ENCODE assay signal across 10 cellular contexts in the genomic region with DNA sequence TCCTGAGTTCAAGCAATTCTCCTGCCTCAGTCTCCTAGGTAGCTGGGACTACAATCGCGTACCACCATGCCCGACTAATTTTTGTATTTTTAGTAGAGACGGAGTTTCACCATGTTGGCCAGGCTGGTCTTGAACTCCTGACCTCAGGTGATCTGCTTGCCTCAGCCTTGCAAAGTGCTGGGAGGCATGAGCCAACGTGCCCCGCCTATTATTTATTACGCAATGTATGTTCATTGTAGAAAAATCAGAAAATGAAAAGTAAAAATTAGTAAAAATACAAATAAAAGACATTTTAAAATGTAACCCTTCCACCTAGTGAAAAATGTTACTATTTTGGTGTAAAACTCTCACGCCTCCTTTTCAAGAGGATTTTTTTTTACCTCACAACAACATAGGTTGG.
"Had no signal": no experiment of that assay in that cellular context is flagged by ENCODE, and none has a peak within 500 bp of the region (broad histone marks: within the 10 kb centered on the region; RNA-seq: fewer than 3 reads in every experiment).

No MANE protein-coding gene starts in this region.

- H3K4me1 ChIP-seq: HAP-1 had no signal

- H2AFZ ChIP-seq: GM23248, GM23338 had no signal

- H3K9ac ChIP-seq: GM23248 had no signal

- ATAC-seq: GM23338, HCT116 had no signal

- DNase-seq: GM23248, GOT3, H7, H9, HCEC 1CT, HFFc6 had no signal

- H3K9me3 ChIP-seq: HAP-1 had no signal

- FAIRE-seq: H54 had no signal

- H3K36me3 ChIP-seq: HAP-1 had no signal

- H3K27ac ChIP-seq: GM23248 had no signal

- H3K4me3 ChIP-seq: GM23248, GM23338, HAP-1 had no signal

- H3K4me2 ChIP-seq: GM23338 had no signal
